In the genomic region with DNA sequence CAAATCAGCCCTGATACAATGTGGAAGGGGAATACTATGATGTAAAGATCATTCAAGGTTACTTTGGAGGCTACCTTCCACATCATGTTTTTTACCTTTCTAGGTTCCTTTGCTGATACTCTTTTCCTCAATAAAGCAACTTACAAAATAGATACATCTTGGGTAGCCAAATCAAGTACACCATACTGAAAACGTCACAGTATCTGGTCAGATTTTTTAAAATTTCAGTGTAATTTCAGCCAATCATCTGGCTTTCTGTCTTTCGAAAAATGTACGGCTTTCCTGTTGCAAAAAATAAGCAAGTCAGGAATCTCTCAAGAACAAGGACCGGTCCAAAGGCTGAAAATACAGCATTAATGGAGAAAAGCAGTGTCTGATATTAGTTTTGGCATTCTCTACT, we compare ENCODE assay signal across 36 cellular contexts.
"Had no signal": no experiment of that assay in that cellular context is flagged by ENCODE, and none has a peak within 500 bp of the region (broad histone marks: within the 10 kb centered on the region; RNA-seq: fewer than 3 reads in every experiment).

No MANE protein-coding gene starts in this region.

- H3K9me3 Mint-ChIP-seq: activated B cell treated with CpG ODN at 0.5 μM for 24 hours; activated CD4-positive, alpha-beta memory T cell treated with anti-CD3 and anti-CD28 coated beads for 36 hours; activated CD4-positive, alpha-beta T cell treated with anti-CD3 and anti-CD28 coated beads, Interleukin-2, amount 10 ng/mL, durations not matched to agents 24 days and 14 days; activated CD8-positive, alpha-beta T cell treated with anti-CD3 and anti-CD28 coated beads for 36 hours; activated naive CD4-positive, alpha-beta T cell treated with anti-CD3 and anti-CD28 coated beads for 36 hours; activated naive CD4-positive, alpha-beta T cell treated with anti-CD3 and anti-CD28 coated beads, Interleukin-2, amount 50 U/mL, for 72 hours; activated naive CD8-positive, alpha-beta T cell treated with anti-CD3 and anti-CD28 coated beads for 36 hours; activated T-cell treated with anti-CD3 and anti-CD28 coated beads, Interleukin-2, amount 50 U/mL, for 4 hours; activated T-cell treated with anti-CD3 and anti-CD28 coated beads, Interleukin-2, amount 50 U/mL, for 72 hours; activated T-helper 1 cell treated with anti-CD3 and anti-CD28 coated beads, Interleukin-12 subunit alpha, Interleukin-12 subunit beta, Interleukin-2, Interleukin-4 antibody, amounts not matched to agents 30 ng/mL and 10 ng/mL and 1 ng/mL, durations not matched to agents 14 hours and 24 hours and 36 hours; activated T-helper 17 cell treated with anti-CD3 and anti-CD28 coated beads, Interleukin-2, amount 50 U/mL, for 72 hours; T-helper 2 cell treated with Interferon-gamma antibody and Interleukin-4, amounts not matched to agents 5 μg/mL and 100 μg/mL, for 36 hours had no signal

- FAIRE-seq: astrocyte, colon, TTC549 had no signal

- ATAC-seq: activated CD8-positive, alpha-beta T cell treated with anti-CD3 and anti-CD28 coated beads for 36 hours; activated naive CD4-positive, alpha-beta T cell treated with anti-CD3 and anti-CD28 coated beads, Interleukin-2, amount 50 U/mL, for 72 hours; activated T-cell treated with anti-CD3 and anti-CD28 coated beads, Interleukin-2, amount 50 U/mL, for 4 hours; activated T-cell treated with anti-CD3 and anti-CD28 coated beads, Interleukin-2, amount 50 U/mL, for 72 hours; activated T-helper 17 cell treated with anti-CD3 and anti-CD28 coated beads, Interleukin-2, amount 50 U/mL, for 72 hours; body of pancreas had no signal

- H3K4me3 ChIP-seq: adrenal gland, body of pancreas, breast epithelium had no signal

- DNase-seq: activated B cell treated with CpG ODN at 0.5 μM for 24 hours; activated CD4-positive, alpha-beta memory T cell treated with anti-CD3 and anti-CD28 coated beads for 36 hours; activated CD4-positive, alpha-beta T cell treated with anti-CD3 and anti-CD28 coated beads for 4 hours; activated CD4-positive, alpha-beta T cell treated with anti-CD3 and anti-CD28 coated beads, Interleukin-2, amount 10 ng/mL, durations not matched to agents 24 days and 14 days; activated CD4-positive, alpha-beta T cell treated with anti-CD3 and anti-CD28 coated beads, Interleukin-2, amount 50 U/mL, for 1 hour; activated CD4-positive, alpha-beta T cell treated with anti-CD3 and anti-CD28 coated beads, Interleukin-2, amount 50 U/mL, for 4 hours; activated CD4-positive, CD25-positive, alpha-beta regulatory T cell treated with anti-CD3 and anti-CD28 coated beads, Interleukin-2, amount 50 U/mL, for 72 hours; activated CD8-positive, alpha-beta memory T cell treated with anti-CD3 and anti-CD28 coated beads, Interleukin-2, amount 50 U/mL, for 4 hours; activated CD8-positive, alpha-beta T cell treated with anti-CD3 and anti-CD28 coated beads for 36 hours; activated effector memory CD4-positive, alpha-beta T cell treated with anti-CD3 and anti-CD28 coated beads, Interleukin-2, amount 50 U/mL, for 16 hours; activated gamma-delta T cell treated with Interleukin-2 at 50 U/mL for 16 hours; activated naive CD4-positive, alpha-beta T cell; activated naive CD4-positive, alpha-beta T cell treated with anti-CD3 and anti-CD28 coated beads for 36 hours; activated naive CD4-positive, alpha-beta T cell treated with anti-CD3 and anti-CD28 coated beads, Interleukin-2, amount 50 U/mL, for 16 hours; activated naive CD8-positive, alpha-beta T cell treated with anti-CD3 and anti-CD28 coated beads for 36 hours; activated T-cell treated with anti-CD3 and anti-CD28 coated beads for 4 hours; activated T-cell treated with anti-CD3 and anti-CD28 coated beads, Interleukin-2, amount 50 U/mL, for 1 hour; activated T-cell treated with anti-CD3 and anti-CD28 coated beads, Interleukin-2, amount 50 U/mL, for 4 hours; activated T-cell treated with anti-CD3 and anti-CD28 coated beads, Interleukin-2, amount 50 U/mL, for 72 hours; adrenal gland; amniotic stem cell; aorta; body of pancreas; brain microvascular endothelial cell; central memory CD4-positive, alpha-beta T cell; T-helper 2 cell; T-helper 9 cell had no signal

- H3K27ac Mint-ChIP-seq: activated B cell treated with CpG ODN at 0.5 μM for 24 hours; activated CD4-positive, alpha-beta memory T cell treated with anti-CD3 and anti-CD28 coated beads for 36 hours; activated CD4-positive, alpha-beta T cell treated with anti-CD3 and anti-CD28 coated beads, Interleukin-2, amount 10 ng/mL, durations not matched to agents 24 days and 14 days; activated CD8-positive, alpha-beta T cell treated with anti-CD3 and anti-CD28 coated beads for 36 hours; activated naive CD4-positive, alpha-beta T cell treated with anti-CD3 and anti-CD28 coated beads for 36 hours; activated naive CD4-positive, alpha-beta T cell treated with anti-CD3 and anti-CD28 coated beads, Interleukin-2, amount 50 U/mL, for 72 hours; activated naive CD8-positive, alpha-beta T cell treated with anti-CD3 and anti-CD28 coated beads for 36 hours; activated T-cell treated with anti-CD3 and anti-CD28 coated beads, Interleukin-2, amount 50 U/mL, for 72 hours; activated T-helper 1 cell treated with anti-CD3 and anti-CD28 coated beads, Interleukin-12 subunit alpha, Interleukin-12 subunit beta, Interleukin-2, Interleukin-4 antibody, amounts not matched to agents 30 ng/mL and 10 ng/mL and 1 ng/mL, durations not matched to agents 14 hours and 24 hours and 36 hours; activated T-helper 17 cell treated with anti-CD3 and anti-CD28 coated beads, Interleukin-2, amount 50 U/mL, for 72 hours; T-helper 2 cell treated with Interferon-gamma antibody and Interleukin-4, amounts not matched to agents 5 μg/mL and 100 μg/mL, for 36 hours had no signal

- H3K27me3 ChIP-seq: adrenal gland, body of pancreas, brain microvascular endothelial cell, breast epithelium had no signal

- H3K4me3 Mint-ChIP-seq: activated B cell treated with CpG ODN at 0.5 μM for 24 hours; activated CD4-positive, alpha-beta memory T cell treated with anti-CD3 and anti-CD28 coated beads for 36 hours; activated CD4-positive, alpha-beta T cell treated with anti-CD3 and anti-CD28 coated beads, Interleukin-2, amount 10 ng/mL, durations not matched to agents 24 days and 14 days; activated CD8-positive, alpha-beta T cell treated with anti-CD3 and anti-CD28 coated beads for 36 hours; activated naive CD4-positive, alpha-beta T cell treated with anti-CD3 and anti-CD28 coated beads for 36 hours; activated naive CD8-positive, alpha-beta T cell treated with anti-CD3 and anti-CD28 coated beads for 36 hours; activated T-cell treated with anti-CD3 and anti-CD28 coated beads, Interleukin-2, amount 50 U/mL, for 4 hours; activated T-cell treated with anti-CD3 and anti-CD28 coated beads, Interleukin-2, amount 50 U/mL, for 72 hours; activated T-helper 1 cell treated with anti-CD3 and anti-CD28 coated beads, Interleukin-12 subunit alpha, Interleukin-12 subunit beta, Interleukin-2, Interleukin-4 antibody, amounts not matched to agents 30 ng/mL and 10 ng/mL and 1 ng/mL, durations not matched to agents 14 hours and 24 hours and 36 hours; activated T-helper 17 cell treated with anti-CD3 and anti-CD28 coated beads, Interleukin-2, amount 50 U/mL, for 72 hours; T-helper 2 cell treated with Interferon-gamma antibody and Interleukin-4, amounts not matched to agents 5 μg/mL and 100 μg/mL, for 36 hours had no signal

- H3K27ac ChIP-seq: adrenal gland, body of pancreas, brain microvascular endothelial cell, breast epithelium, VCaP had no signal

- H3K4me1 ChIP-seq: adrenal gland, breast epithelium had no signal

- H3K9me3 ChIP-seq: adrenal gland, body of pancreas, breast epithelium had no signal

- H3K36me3 Mint-ChIP-seq: activated CD4-positive, alpha-beta memory T cell treated with anti-CD3 and anti-CD28 coated beads for 36 hours; activated naive CD4-positive, alpha-beta T cell treated with anti-CD3 and anti-CD28 coated beads, Interleukin-2, amount 50 U/mL, for 72 hours; activated naive CD8-positive, alpha-beta T cell treated with anti-CD3 and anti-CD28 coated beads for 36 hours had no signal

- H3K36me3 ChIP-seq: adrenal gland, brain microvascular endothelial cell, breast epithelium had no signal
